ENCODE assay signal across 25 cellular contexts in genomic region chr14:81632162-81632561, GRCh38.
"Had no signal": no experiment of that assay in that cellular context is flagged by ENCODE, and none has a peak within 500 bp of the region (broad histone marks: within the 10 kb centered on the region; RNA-seq: fewer than 3 reads in every experiment).

No MANE protein-coding gene starts in this region.

- ATAC-seq: natural killer cell; psoas muscle; right cardiac atrium; sciatic nerve; stimulated activated effector memory CD8-positive, alpha-beta T cell treated with anti-CD3 and anti-CD28 coated beads, Interleukin-12 subunit alpha, Interleukin-12 subunit beta, amount 100 ng/mL, for 72 hours; stimulated activated naive B cell treated with anti-CD40 and anti-IgM and Interleukin-4, amounts not matched to agents 10 μg/mL and 1 μg/mL and 100 μg/mL, for 72 hours had no signal

- FAIRE-seq: urothelium cell line had no signal

- H3K4me3 ChIP-seq: neural progenitor cell, ovary, psoas muscle, skin epidermis, stomach, thoracic aorta, thyroid gland, tibial nerve, upper lobe of left lung, vagina had no signal

- H3K27me3 ChIP-seq: neural progenitor cell, ovary, stomach, thyroid gland, upper lobe of left lung, vagina had no signal

- H3K4me1 ChIP-seq: neural progenitor cell, parathyroid adenoma, psoas muscle, stomach, thyroid gland, tibial nerve, upper lobe of left lung, vagina had no signal

- H3K4me2 ChIP-seq: neural progenitor cell had no signal

- H3K79me2 ChIP-seq: parathyroid adenoma had no signal

- H3K27ac ChIP-seq: neural progenitor cell, ovary, parathyroid adenoma, psoas muscle, skin epidermis, stomach, thoracic aorta, thyroid gland, tibial nerve, upper lobe of left lung, vagina had no signal

- H3K9ac ChIP-seq: neural progenitor cell, parathyroid adenoma had no signal

- H3K36me3 ChIP-seq: neural progenitor cell, ovary, stomach, thoracic aorta, thyroid gland, tibial nerve, upper lobe of left lung, vagina had no signal

- DNase-seq: natural killer cell; occipital lobe; ovary; posterior cingulate gyrus; psoas muscle; right cardiac atrium; stimulated activated CD4-positive, alpha-beta T cell treated with anti-CD3 and anti-CD28 coated beads, Interleukin-15, amount 100 ng/mL, for 24 hours; stimulated activated CD4-positive, alpha-beta T cell treated with anti-CD3 and anti-CD28 coated beads, Interleukin-2, amount 100 ng/mL, for 24 hours; stimulated activated CD4-positive, alpha-beta T cell treated with anti-CD3 and anti-CD28 coated beads, Interleukin-2, amount 100 ng/mL, for 48 hours; stimulated activated CD4-positive, alpha-beta T cell treated with anti-CD3 and anti-CD28 coated beads, Interleukin-4, amount 100 ng/mL, for 24 hours; stimulated activated naive B cell treated with anti-CD40 and anti-IgM and Interleukin-4, amounts not matched to agents 10 μg/mL and 1 μg/mL and 100 μg/mL, for 72 hours; stimulated activated naive CD4-positive, alpha-beta T cell treated with Interleukin-2 at 50 U/mL for 16 hours; stomach; thyroid gland; trophoblast cell; upper lobe of left lung had no signal

- H3K9me3 ChIP-seq: ovary, psoas muscle, stomach, thoracic aorta, thyroid gland, tibial nerve, upper lobe of left lung, vagina had no signal

- H2AFZ ChIP-seq: neural progenitor cell, parathyroid adenoma had no signal
